Comparison of ENCODE assay signal across 27 cellular contexts in genomic region chr9:3922846-3923245, GRCh38.
DNase-seq lines count a peak whose midpoint lies in the region; ATAC-seq and FAIRE-seq lines count a peak whose summit lies in the region.
"Had no signal": no experiment of that assay in that cellular context is flagged by ENCODE, and none has a peak within 500 bp of the region (broad histone marks: within the 10 kb centered on the region; RNA-seq: fewer than 3 reads in every experiment).

No MANE protein-coding gene starts in this region.

- H3K4me1 ChIP-seq in right cardiac atrium (ENCODE audit: control insufficient read depth, insufficient read depth, low read length) (no peaks in the 10 kb centered on the region), small intestine (ENCODE audit: control insufficient read depth in 2 of 2, insufficient read depth in 1 of 2, low read depth in 1 of 2, low read length in 1 of 2) (no peaks in the 10 kb centered on the region)
- H3K4me1 ChIP-seq: SJSA1 had no signal

- peak; percentile 60 to 82 for ATAC-seq in right cardiac atrium
- ATAC-seq in left cardiac atrium = no peak
- ATAC-seq in HG03469 (IDR thresholded peaks at IDR 0.05; ENCODE audit: unreplicated experiment) = no peak
- no peak for ATAC-seq in GM18858 (IDR thresholded peaks at IDR 0.05; ENCODE audit: unreplicated experiment)
- ATAC-seq: CD8-positive, alpha-beta T cell; PC-3 had no signal

- intact Hi-C loops in right cardiac atrium (cut with DNase I) (no loop called here), left cardiac atrium (cut with DNase I) (no loop called here)

- H3K27ac ChIP-seq in right cardiac atrium (ENCODE audit: low read length) = no peak overlapping the region
- no peak overlapping the region for H3K27ac ChIP-seq in small intestine (ENCODE audit: low read depth in 1 of 2, low read length in 1 of 2)
- H3K27ac ChIP-seq: C4-2B, KMS-11, SJSA1 had no signal

- H3K9me3 ChIP-seq in right cardiac atrium (ENCODE audit: control insufficient read depth, low read length) (no peaks in the 10 kb centered on the region), small intestine (ENCODE audit: control insufficient read depth, low read depth) (no peaks in the 10 kb centered on the region)
- H3K9me3 ChIP-seq: SJSA1 had no signal

- DNase-seq in right cardiac atrium (no peak), left cardiac atrium (no peak), LoVo (ENCODE audit: low spot score) (peak; percentile 48), cerebellar cortex (ENCODE audit: low spot score) (peak; percentile 90), small intestine (peak; percentile 75)
- DNase-seq: CD8-positive, alpha-beta T cell; DMS 273 treated with DMSO at 0.1 percent for 48 hours; DMS79; EL; IMR-90; NCI-H1048; NCI-H1436 treated with DMSO at 0.1 percent for 48 hours; NCI-H1930; NCI-H2107; NCI-H446 treated with DMSO at 0.1 percent for 48 hours; NCI-H526 treated with DMSO at 0.1 percent for 48 hours; NK-92 treated with Interleukin-12 subunit alpha and Interleukin-12 subunit beta, amount 100 ng/mL, for 24 hours; PC-3; T-helper 2 cell had no signal

- FAIRE-seq in small intestine (lab: Jason Lieb, UNC) = no peak
- FAIRE-seq: GM12892, H54, HTR-8/SVneo had no signal

- no peaks in the 10 kb centered on the region for H3K27me3 ChIP-seq in right cardiac atrium (ENCODE audit: control insufficient read depth, insufficient read depth)
- H3K27me3 ChIP-seq in small intestine (ENCODE audit: control insufficient read depth in 2 of 2, insufficient read depth in 2 of 2, low read length in 2 of 2) = no peaks in the 10 kb centered on the region
- H3K27me3 ChIP-seq: SJSA1 had no signal

- H3K4me3 ChIP-seq in right cardiac atrium (ENCODE audit: low read length) = no peak overlapping the region
- H3K4me3 ChIP-seq in small intestine (ENCODE audit: low read depth in 1 of 2, low read length in 2 of 2) = no peak overlapping the region
- H3K4me3 ChIP-seq: SJSA1 had no signal

- H3K36me3 ChIP-seq in small intestine (ENCODE audit: control insufficient read depth in 2 of 2, insufficient read depth in 2 of 2, low read length in 2 of 2) = no peaks in the 10 kb centered on the region
- H3K36me3 ChIP-seq: SJSA1 had no signal

- 35% methylated on average over 2 of the region's 2 CpGs for WGBS in right cardiac atrium
- 32 to 43% (median 37%) methylated on average over 2 of the region's 2 CpGs for WGBS in small intestine, 3 donors

Comparison
In these comparisons a context has a peak if more than half of its experiments do, and no peak if none do; other contexts are left out.
1. ATAC-seq: peak in right cardiac atrium (2 of 2); none in left cardiac atrium (0 of 2), HG03469 (single experiment) and GM18858 (single experiment).
2. DNase-seq: peak in LoVo (single experiment), cerebellar cortex (single experiment) and small intestine (single experiment); none in right cardiac atrium (0 of 3) and left cardiac atrium (single experiment).